In the genomic region with DNA sequence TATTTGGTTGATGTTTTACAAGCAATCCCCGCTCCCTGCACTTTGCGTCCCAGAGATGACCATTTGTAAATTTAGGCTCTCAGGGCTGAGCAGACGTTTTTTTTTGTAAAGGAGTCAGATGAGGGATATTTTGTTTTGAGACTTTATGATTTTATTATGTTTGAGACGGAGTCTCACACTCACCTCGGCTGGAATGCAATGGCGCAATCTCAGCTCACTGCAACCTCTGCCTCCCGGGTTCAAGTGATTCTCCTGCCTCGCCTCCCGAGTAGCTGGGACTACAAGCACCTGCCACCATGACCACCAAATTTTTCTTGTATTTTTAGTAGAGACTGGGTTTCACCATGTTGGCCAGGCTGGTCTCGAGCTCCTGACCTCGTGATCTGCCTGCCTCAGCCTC, we compare ENCODE assay signal across 1 cellular context. TPM values are rescaled to one million over a fixed set of nuclear protein-coding genes. Genes with fewer than 3 reads are reported as not detected.
"Had no signal": no experiment of that assay in that cellular context is flagged by ENCODE, and none has a peak within 500 bp of the region (broad histone marks: within the 10 kb centered on the region; RNA-seq: fewer than 3 reads in every experiment).

No MANE protein-coding gene starts in this region.

RNA-seq across cellular contexts. Expression of gene TLE6, which starts 1.4 kb away (rescaled TPM):
- total RNA-seq: bronchial epithelial cell had no signal
